8 cellular contexts compared by ENCODE assay signal in the genomic region with DNA sequence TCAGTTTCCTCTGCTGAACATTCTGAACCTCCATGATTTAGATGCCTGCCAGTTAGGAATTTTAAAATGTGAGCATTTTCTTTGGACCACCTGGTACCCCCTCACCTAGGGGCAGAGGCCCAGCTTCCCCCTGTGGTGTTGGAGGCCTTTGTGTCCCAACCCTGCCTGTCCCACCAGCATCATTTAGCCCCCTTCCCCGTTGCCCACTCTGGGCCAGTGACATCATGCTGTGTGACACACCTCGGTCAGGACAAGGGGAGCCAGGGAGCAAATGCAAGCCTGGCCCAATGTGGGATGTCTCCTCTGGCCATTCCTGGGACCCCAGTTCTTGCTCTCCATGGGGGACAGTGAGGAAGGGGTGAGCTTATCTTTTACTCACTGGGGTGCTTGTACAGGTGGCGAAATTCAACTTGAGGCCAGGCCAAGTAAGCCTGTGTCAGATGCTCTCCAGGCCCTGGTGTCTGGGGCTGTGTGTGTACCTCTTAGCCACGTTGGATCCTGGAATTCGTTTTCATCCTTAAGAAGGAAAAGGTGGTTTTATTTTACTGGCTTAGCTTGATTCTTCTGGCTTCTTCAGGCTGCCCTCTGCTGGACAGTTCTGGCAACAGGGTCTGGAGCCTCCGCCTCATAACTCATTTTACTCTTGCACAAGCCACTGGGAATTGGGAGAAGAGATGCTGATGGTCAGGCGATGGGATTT. TPM values are rescaled to one million over a fixed set of nuclear protein-coding genes. Genes with fewer than 3 reads are reported as not detected.
DNase-seq lines count a peak whose midpoint lies in the region; ATAC-seq and TF ChIP-seq lines count a peak whose summit lies in the region.

No MANE protein-coding gene starts in this region.

- no peak for TF ChIP-seq POLR2A in gastrocnemius medialis (IDR thresholded peaks at IDR 0.05)

- peaks cover 7% of the 10 kb centered on the region for H3K4me1 ChIP-seq in adipocyte (ENCODE audit: control insufficient read depth, insufficient read depth, low read length)
- no peaks in the 10 kb centered on the region for H3K4me1 ChIP-seq in gastrocnemius medialis

- DNase-seq in AG08395 (ENCODE audit: low spot score), result peak; percentile 81
- peak; percentile 43 for DNase-seq in NCI-H2227 (lab: John Stamatoyannopoulos, UW; ENCODE audit: unreplicated experiment)
- peak; percentile 93 for DNase-seq in adipocyte (ENCODE audit: low read depth)
- peak; percentile 78 for DNase-seq in left ventricle myocardium superior
- peak in 1 of 2 donors; percentile 53 for DNase-seq in gastrocnemius medialis

- H3K4me3 ChIP-seq in adipocyte (ENCODE audit: low read length), result no peak overlapping the region
- no peak overlapping the region for H3K4me3 ChIP-seq in gastrocnemius medialis

- H3K27ac ChIP-seq in gastrocnemius medialis, result no peak overlapping the region

- peak; percentile 47 for ATAC-seq in left ventricle myocardium superior
- ATAC-seq in gastrocnemius medialis, result peak; percentile 34 to 64
- no peak for ATAC-seq in HG02678 (IDR thresholded peaks at IDR 0.05; ENCODE audit: unreplicated experiment)
- no peak for ATAC-seq in GM19328 (IDR thresholded peaks at IDR 0.05; ENCODE audit: unreplicated experiment)

- TF ChIP-seq CTCF in GM12872 (IDR thresholded peaks at IDR 0.05; ENCODE audit: insufficient read depth, low read depth, low read length) (peak; percentile 91), gastrocnemius medialis (IDR thresholded peaks at IDR 0.05 in 4 of 5, conservative IDR thresholded peaks at IDR 0.05 in 1 of 5) (peak; percentile 31 to 76 (median 64))

- H3K36me3 ChIP-seq in adipocyte (ENCODE audit: control insufficient read depth, insufficient read depth, low read length, severe bottlenecking), result no peaks in the 10 kb centered on the region
- no peaks in the 10 kb centered on the region for H3K36me3 ChIP-seq in gastrocnemius medialis

- in situ Hi-C loops in gastrocnemius medialis (cut with MboI; ENCODE audit: low sequenced_read_pairs in 4 of 4), result loop anchor here in 3 of 4 donors (25.0 kb wide), 2 partner anchors 405 to 1055 kb away; no protein-coding TSS in a partner anchor

- intact Hi-C loops in left ventricle myocardium superior (cut with micrococcal nuclease) (no loop called here), gastrocnemius medialis (cut with DNase I; ENCODE audit: low total_unique reads) (loop anchor here (5.0 kb wide), 1 partner anchor 200 kb away; no protein-coding TSS in a partner anchor)

- H3K27me3 ChIP-seq in adipocyte (replicated peaks; ENCODE audit: control insufficient read depth, insufficient read depth, low read length), result peaks cover 39% of the 10 kb centered on the region
- no peaks in the 10 kb centered on the region for H3K27me3 ChIP-seq in gastrocnemius medialis

- no peak overlapping the region for H3K9ac ChIP-seq in adipocyte (ENCODE audit: low read length)

- H3K9me3 ChIP-seq in adipocyte (ENCODE audit: control insufficient read depth, low read length) (no peaks in the 10 kb centered on the region), gastrocnemius medialis (no peaks in the 10 kb centered on the region)

RNA-seq across cellular contexts. Expression of gene MYZAP, which starts 49.7 kb away (rescaled TPM):
- 930 TPM for total RNA-seq in left ventricle myocardium superior
- total RNA-seq in gastrocnemius medialis, result 1 to 10 TPM; 1.3 to 9.4 (median 1.4) TPM

Comparison
In these comparisons a context has a peak if more than half of its experiments do, and no peak if none do; other contexts are left out.
1. ATAC-seq: peak in left ventricle myocardium superior (single experiment) and gastrocnemius medialis (2 of 2); none in HG02678 (single experiment) and GM19328 (single experiment).
2. RNA of gene MYZAP, which starts 49.7 kb away (total RNA-seq): 930 TPM in left ventricle myocardium superior (single experiment); 1.3 to 9.4 TPM in gastrocnemius medialis; every median in the first group is over 10 times any median in the second.